Comparison of ENCODE assay signal across 9 cellular contexts in the genomic region with DNA sequence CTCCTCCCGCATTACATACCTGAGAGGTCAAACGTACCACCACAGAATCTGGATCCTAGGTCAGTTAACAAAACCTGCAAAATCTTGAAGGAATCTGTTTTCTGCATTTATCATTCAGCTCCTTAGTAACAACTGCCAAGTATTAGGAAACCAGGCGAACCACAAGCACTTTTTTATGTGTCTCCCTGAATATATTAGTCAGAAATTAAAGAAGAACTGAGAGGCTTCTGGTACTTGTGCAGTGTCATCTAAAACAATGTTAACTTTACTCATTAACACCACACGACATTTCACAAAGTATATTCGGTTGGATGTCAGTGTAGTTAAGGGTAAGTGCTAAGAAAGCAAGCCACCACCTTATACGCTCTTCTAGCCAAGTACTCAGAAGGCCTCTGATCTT. TPM values are rescaled to one million over a fixed set of nuclear protein-coding genes. Genes with fewer than 3 reads are reported as not detected.
DNase-seq lines count a peak whose midpoint lies in the region; ATAC-seq lines count a peak whose summit lies in the region.
"Had no signal": no experiment of that assay in that cellular context is flagged by ENCODE, and none has a peak within 500 bp of the region (broad histone marks: within the 10 kb centered on the region; RNA-seq: fewer than 3 reads in every experiment).

No MANE protein-coding gene starts in this region.

- peaks cover 59% of the 10 kb centered on the region for H3K36me3 Mint-ChIP-seq in stimulated activated naive CD8-positive, alpha-beta T cell treated with anti-CD3 and anti-CD28 coated beads, Interleukin-15, Interleukin-2, amounts not matched to agents 100 ng/mL and 50 ng/mL, for 24 hours (ENCODE audit: low read depth)

- H3K4me3 Mint-ChIP-seq in stimulated activated naive CD8-positive, alpha-beta T cell treated with anti-CD3 and anti-CD28 coated beads, Interleukin-15, Interleukin-2, amounts not matched to agents 100 ng/mL and 50 ng/mL, for 24 hours, result peak overlapping the region; percentile 95

- no peak overlapping the region for H2AFZ ChIP-seq in mesenchymal stem cell (ENCODE audit: low read depth, low read length)

- H3K9me3 ChIP-seq in mesenchymal stem cell (ENCODE audit: control insufficient read depth, low read length), result no peaks in the 10 kb centered on the region
- no peaks in the 10 kb centered on the region for H3K9me3 ChIP-seq in aorta (ENCODE audit: control insufficient read depth, low read length)

- no peak for ATAC-seq in stimulated activated naive CD8-positive, alpha-beta T cell treated with anti-CD3 and anti-CD28 coated beads, Interleukin-15, Interleukin-2, amounts not matched to agents 100 U/mL and 50 U/mL, for 24 hours
- ATAC-seq in aorta (ENCODE audit: low FRiP score) (no peak), GM19397 (IDR thresholded peaks at IDR 0.05; ENCODE audit: unreplicated experiment) (no peak), HG03139 (IDR thresholded peaks at IDR 0.05; ENCODE audit: unreplicated experiment) (no peak)

- no peak overlapping the region for H2AK5ac ChIP-seq in mesenchymal stem cell (ENCODE audit: low read length, severe bottlenecking)

- peak overlapping the region; percentile 50 for H3K27ac Mint-ChIP-seq in stimulated activated naive CD8-positive, alpha-beta T cell treated with anti-CD3 and anti-CD28 coated beads, Interleukin-15, Interleukin-2, amounts not matched to agents 100 ng/mL and 50 ng/mL, for 24 hours

- H3K27ac ChIP-seq in mesenchymal stem cell (ENCODE audit: low read length, poor library complexity, severe bottlenecking) (no peak overlapping the region), aorta (ENCODE audit: low read depth in 1 of 2, low read length in 2 of 2) (no peak overlapping the region)

- no peak overlapping the region for H3K23ac ChIP-seq in mesenchymal stem cell (ENCODE audit: low read length in 2 of 2)

- H4K8ac ChIP-seq in mesenchymal stem cell (ENCODE audit: low read length), result no peak overlapping the region

- peak overlapping the region; percentile 94 for H3K9ac ChIP-seq in mesenchymal stem cell (ENCODE audit: low read length)

- no peak overlapping the region for H4K91ac ChIP-seq in mesenchymal stem cell (ENCODE audit: low read length)

- H3K4me3 ChIP-seq in mesenchymal stem cell (ENCODE audit: insufficient read depth in 1 of 2, low read depth in 1 of 2, low read length in 2 of 2), result peak overlapping the region in 1 of 2 experiments; percentile 93
- H3K4me3 ChIP-seq in aorta (ENCODE audit: low read length in 2 of 2), result peak overlapping the region; percentile 82 to 94

- H2BK5ac ChIP-seq in mesenchymal stem cell (ENCODE audit: low read depth, low read length, poor library complexity, severe bottlenecking), result no peak overlapping the region

- peaks cover 8% of the 10 kb centered on the region for H3K4me1 ChIP-seq in mesenchymal stem cell (ENCODE audit: control insufficient read depth, insufficient read depth, low read depth, low read length)
- peaks cover 4 to 7% of the 10 kb centered on the region in 2 donors for H3K4me1 ChIP-seq in aorta (ENCODE audit: control insufficient read depth in 1 of 2, insufficient read depth in 2 of 2, low read length in 2 of 2)

- H3K4me1 Mint-ChIP-seq in stimulated activated naive CD8-positive, alpha-beta T cell treated with anti-CD3 and anti-CD28 coated beads, Interleukin-15, Interleukin-2, amounts not matched to agents 100 ng/mL and 50 ng/mL, for 24 hours (ENCODE audit: low read depth), result peaks cover 80% of the 10 kb centered on the region

- no peak overlapping the region for H3K18ac ChIP-seq in mesenchymal stem cell (ENCODE audit: low read depth in 1 of 2, low read length in 2 of 2)

- no peak for DNase-seq in stimulated activated naive CD8-positive, alpha-beta T cell treated with anti-CD3 and anti-CD28 coated beads, Interleukin-15, Interleukin-2, amounts not matched to agents 100 U/mL and 50 U/mL, for 24 hours
- peak; percentile 33 for DNase-seq in astrocyte of the hippocampus (ENCODE audit: low read depth, low spot score)
- peak; percentile 21 for DNase-seq in mesenchymal stem cell
- no peak for DNase-seq in aorta
- no peak for DNase-seq in COLO829 (ENCODE audit: low spot score)
- DNase-seq: activated CD4-positive, alpha-beta T cell treated with anti-CD3 and anti-CD28 coated beads, Interleukin-2, amount 50 U/mL, for 4 hours had no signal

- no peak overlapping the region for H3K14ac ChIP-seq in mesenchymal stem cell (ENCODE audit: low read length in 2 of 2)

- intact Hi-C loops in aorta (cut with DNase I), result loop anchor here (5.0 to 10.0 kb wide), 3 partner anchors 47 to 669 kb away; no protein-coding TSS in a partner anchor

- no peak overlapping the region for H2BK12ac ChIP-seq in mesenchymal stem cell (ENCODE audit: low read length in 2 of 2)

- peaks cover 8% of the 10 kb centered on the region for H3K79me1 ChIP-seq in mesenchymal stem cell (replicated peaks; ENCODE audit: low read length, poor library complexity, severe bottlenecking)

- no peaks in the 10 kb centered on the region for H3K9me3 Mint-ChIP-seq in stimulated activated naive CD8-positive, alpha-beta T cell treated with anti-CD3 and anti-CD28 coated beads, Interleukin-15, Interleukin-2, amounts not matched to agents 100 ng/mL and 50 ng/mL, for 24 hours

- H3K4ac ChIP-seq in mesenchymal stem cell (ENCODE audit: low read depth in 1 of 2, low read length in 2 of 2), result no peak overlapping the region

- no peaks in the 10 kb centered on the region for H3K27me3 Mint-ChIP-seq in stimulated activated naive CD8-positive, alpha-beta T cell treated with anti-CD3 and anti-CD28 coated beads, Interleukin-15, Interleukin-2, amounts not matched to agents 100 ng/mL and 50 ng/mL, for 24 hours

- no peaks in the 10 kb centered on the region for H3K27me3 ChIP-seq in mesenchymal stem cell (ENCODE audit: control insufficient read depth in 1 of 2, insufficient read depth in 1 of 2, low read length in 2 of 2)
- H3K27me3 ChIP-seq in aorta (ENCODE audit: control insufficient read depth in 1 of 2, insufficient read depth in 2 of 2, low read length in 1 of 2), result no peaks in the 10 kb centered on the region

- H2BK120ac ChIP-seq in mesenchymal stem cell (ENCODE audit: low read depth, low read length), result no peak overlapping the region

- H3K4me2 ChIP-seq in mesenchymal stem cell (ENCODE audit: low read length, poor library complexity, severe bottlenecking), result no peak overlapping the region

- peaks cover 0 to 4% of the 10 kb centered on the region in 2 experiments for H3K36me3 ChIP-seq in mesenchymal stem cell (ENCODE audit: control insufficient read depth in 1 of 2, insufficient read depth in 2 of 2, low read depth in 1 of 2, low read length in 2 of 2)
- no peaks in the 10 kb centered on the region for H3K36me3 ChIP-seq in aorta (ENCODE audit: control insufficient read depth in 1 of 2, insufficient read depth in 2 of 2, low read length in 1 of 2)

- H2BK15ac ChIP-seq in mesenchymal stem cell (ENCODE audit: low read depth, poor library complexity, severe bottlenecking), result no peak overlapping the region

- 63% methylated on average over 5 of the region's 6 CpGs for WGBS in mesenchymal stem cell
- 20 to 23% methylated on average over 6 of the region's 6 CpGs for WGBS in aorta, 2 donors

RNA-seq across cellular contexts. Expression of a gene that starts 2.5 kb away (rescaled TPM):
- polyA plus RNA-seq in mesenchymal stem cell (2013, experiment 1 of 2), result 29.8 TPM
- 30.0 TPM for polyA plus RNA-seq in mesenchymal stem cell (2013, experiment 2 of 2)
- total RNA-seq in aorta, result 10 to 100 TPM; 78.0 to 90.0 TPM
- polyA plus RNA-seq in aorta, result 10 to 100 TPM; 21.8 to 25.3 TPM

Comparison
In these comparisons a context has a peak if more than half of its experiments do, and no peak if none do; other contexts are left out.
1. DNase-seq: peak in astrocyte of the hippocampus (single experiment) and mesenchymal stem cell (single experiment); none in stimulated activated naive CD8-positive, alpha-beta T cell treated with anti-CD3 and anti-CD28 coated beads, Interleukin-15, Interleukin-2, amounts not matched to agents 100 U/mL and 50 U/mL, for 24 hours (single experiment), aorta (0 of 2) and COLO829 (single experiment).